ENCODE assay signal across 1 cellular context in genomic region chr4:41933997-41934812, GRCh38.
TF ChIP-seq lines count a peak whose summit lies in the region.

No MANE protein-coding gene starts in this region.

TF ChIP-seq in HepG2, 621 proteins besides CTCF, POLR2A, EP300 and RAD21 (continues in another document):
- TF ChIP-seq DRAP1 (CRISPR knock-in tag; IDR thresholded peaks at IDR 0.05) (peak; percentile 91), FOXK2 (IDR thresholded peaks at IDR 0.05) (no peak), MAFK (conservative IDR thresholded peaks at IDR 0.05 in 1 of 2, IDR thresholded peaks at IDR 0.05 in 1 of 2; ENCODE audit: low read length in 2 of 2) (no peak), U2AF1 (optimal IDR thresholded peaks at IDR 0.05; ENCODE audit: low read depth, low read length) (no peak), FOXP4 (CRISPR knock-in tag; IDR thresholded peaks at IDR 0.05) (no peak), ZNF558 (CRISPR knock-in tag; IDR thresholded peaks at IDR 0.05; ENCODE audit: borderline replicate concordance) (peak; percentile 17; the same call in 1 of the 2 replicates), GPN1 (CRISPR knock-in tag; IDR thresholded peaks at IDR 0.05; ENCODE audit: borderline replicate concordance) (no peak), ZNF343 (CRISPR knock-in tag; IDR thresholded peaks at IDR 0.05) (no peak), MLX (CRISPR knock-in tag; IDR thresholded peaks at IDR 0.05) (no peak), ZNF224 (CRISPR knock-in tag; IDR thresholded peaks at IDR 0.05) (0 out of 2 replicates have a peak, but pooled peaks have one; percentile 33), ELK4 (CRISPR knock-in tag; IDR thresholded peaks at IDR 0.05; ENCODE audit: borderline replicate concordance) (no peak), SMARCC2 (IDR thresholded peaks at IDR 0.05) (no peak), RFX1 (IDR thresholded peaks at IDR 0.05) (no peak), CEBPG (CRISPR knock-in tag; IDR thresholded peaks at IDR 0.05) (peak; percentile 46), ZNF772 (CRISPR knock-in tag; IDR thresholded peaks at IDR 0.05) (no peak), ZNF761 (CRISPR knock-in tag; conservative IDR thresholded peaks at IDR 0.05) (no peak), ZNF7 (CRISPR knock-in tag; IDR thresholded peaks at IDR 0.05) (no peak), POLR2AphosphoS5 (IDR thresholded peaks at IDR 0.05; ENCODE audit: low read depth, low read length) (peak; percentile 78), ATF6 (CRISPR knock-in tag; conservative IDR thresholded peaks at IDR 0.05) (no peak), THAP11 (CRISPR knock-in tag; IDR thresholded peaks at IDR 0.05) (peak; percentile 83), MTA3 (CRISPR knock-in tag; IDR thresholded peaks at IDR 0.05) (no peak), ZBTB10 (CRISPR knock-in tag; IDR thresholded peaks at IDR 0.05; ENCODE audit: borderline replicate concordance) (no peak), PHF5A (CRISPR knock-in tag; IDR thresholded peaks at IDR 0.05; ENCODE audit: low read depth, unreplicated experiment) (peak; percentile 21), ZNF562 (CRISPR knock-in tag; IDR thresholded peaks at IDR 0.05; ENCODE audit: borderline replicate concordance) (no peak), KDM2A (CRISPR knock-in tag; IDR thresholded peaks at IDR 0.05; ENCODE audit: borderline replicate concordance, low read depth) (no peak), CEBPB (IDR thresholded peaks at IDR 0.05; ENCODE audit: borderline replicate concordance, low read depth, low read length) (peak; percentile 93), RFX5 (IDR thresholded peaks at IDR 0.05; ENCODE audit: low read depth, low read length) (peak; percentile 72; the same call in 1 of the 2 replicates), ZNF724P (CRISPR knock-in tag; IDR thresholded peaks at IDR 0.05; ENCODE audit: borderline replicate concordance) (no peak), HMGXB3 (CRISPR knock-in tag; IDR thresholded peaks at IDR 0.05; ENCODE audit: borderline replicate concordance) (peak; percentile 98), ETV5 (CRISPR knock-in tag; IDR thresholded peaks at IDR 0.05; ENCODE audit: borderline replicate concordance) (no peak), NKX3-1 (CRISPR knock-in tag; IDR thresholded peaks at IDR 0.05) (no peak), KIAA2018 (CRISPR knock-in tag; IDR thresholded peaks at IDR 0.05; ENCODE audit: borderline replicate concordance) (no peak), ZNF484 (CRISPR knock-in tag; IDR thresholded peaks at IDR 0.05; ENCODE audit: borderline replicate concordance, low read depth) (no peak), NR2F1 (CRISPR knock-in tag; IDR thresholded peaks at IDR 0.05) (no peak), GZF1 (CRISPR knock-in tag; IDR thresholded peaks at IDR 0.05) (no peak), GATAD1 (CRISPR knock-in tag; IDR thresholded peaks at IDR 0.05) (peak; percentile 56), HOXA5 (CRISPR knock-in tag; IDR thresholded peaks at IDR 0.05) (peak; percentile 28; the same call in 1 of the 2 replicates)
